In the genomic region with DNA sequence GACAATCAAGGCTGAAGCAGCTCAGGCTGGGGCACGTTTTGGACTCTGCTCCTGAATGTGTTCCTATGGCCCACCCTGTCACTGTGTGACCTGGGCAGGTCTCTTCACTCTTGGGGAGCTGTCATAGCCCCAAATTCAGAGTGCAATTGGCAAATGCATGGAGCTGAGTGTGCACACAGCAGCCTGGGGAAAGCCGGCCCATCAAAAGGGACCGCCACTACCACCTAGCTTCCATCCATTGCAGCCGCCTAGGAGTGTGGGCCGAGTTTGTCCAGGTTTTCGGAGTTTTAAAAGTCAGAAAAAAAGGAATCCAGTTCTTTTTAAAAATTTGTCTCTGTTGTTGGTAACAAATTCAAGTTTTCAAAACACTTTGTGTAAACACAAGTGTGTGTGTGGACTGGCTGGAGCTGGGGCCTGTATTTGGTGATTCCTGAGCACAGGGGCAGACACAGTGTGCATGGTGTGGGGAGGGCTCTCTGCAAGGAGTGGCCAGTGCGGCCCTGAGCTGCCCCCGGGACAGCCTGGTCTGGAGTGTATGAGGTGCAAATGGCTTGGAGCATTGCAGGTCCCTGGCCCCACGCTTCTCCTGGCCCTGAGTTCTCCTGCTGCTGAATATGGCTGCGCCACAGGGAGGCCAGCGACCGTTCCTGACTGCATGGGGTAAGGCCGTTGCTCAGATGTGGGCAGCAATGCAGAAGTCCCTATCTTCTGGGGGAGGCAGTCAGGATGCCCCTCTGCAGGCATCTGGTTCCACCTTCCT, we compare ENCODE assay signal across 27 cellular contexts. TPM values are rescaled to one million over a fixed set of nuclear protein-coding genes. Genes with fewer than 3 reads are reported as not detected.
"Had no signal": no experiment of that assay in that cellular context is flagged by ENCODE, and none has a peak within 500 bp of the region (broad histone marks: within the 10 kb centered on the region; RNA-seq: fewer than 3 reads in every experiment).

No MANE protein-coding gene starts in this region.

- H3K4me3 ChIP-seq: body of pancreas, Peyer's patch, SJSA1 had no signal

- H3K27ac ChIP-seq: body of pancreas, Peyer's patch, SJSA1 had no signal

- DNase-seq: activated B cell treated with CpG ODN at 0.5 μM for 24 hours; activated CD4-positive, alpha-beta memory T cell treated with anti-CD3 and anti-CD28 coated beads for 36 hours; activated CD4-positive, alpha-beta T cell treated with anti-CD3 and anti-CD28 coated beads for 1 hour; activated CD4-positive, alpha-beta T cell treated with anti-CD3 and anti-CD28 coated beads, Interleukin-2, amount 10 ng/mL, durations not matched to agents 7 days and 5 days; activated CD8-positive, alpha-beta memory T cell treated with anti-CD3 and anti-CD28 coated beads for 24 hours; activated gamma-delta T cell treated with Interleukin-2 at 50 U/mL for 16 hours; activated naive CD4-positive, alpha-beta T cell treated with anti-CD3 and anti-CD28 coated beads, Interleukin-2, amount 10 ng/mL, durations not matched to agents 7 days and 5 days; activated naive CD8-positive, alpha-beta T cell treated with anti-CD3 and anti-CD28 coated beads, Interleukin-2, amount 10 ng/mL, durations not matched to agents 7 days and 5 days; activated T-cell treated with anti-CD3 and anti-CD28 coated beads, Interleukin-2, amount 50 U/mL, for 72 hours; aorta; body of pancreas; central memory CD4-positive, alpha-beta T cell; MM.1S; NCI-H1105 treated with DMSO at 0.1 percent for 48 hours; NCI-H1436 treated with DMSO at 0.1 percent for 48 hours; NCI-H187; NCI-H2081; NCI-H510A treated with DMSO at 0.1 percent for 48 hours; NCI-H69; NK-92 treated with Interleukin-12 subunit alpha and Interleukin-12 subunit beta, amount 100 ng/mL, for 24 hours; OCI-M1; Peyer's patch; SHP77 had no signal

- H3K27me3 ChIP-seq: body of pancreas, Peyer's patch, SJSA1 had no signal

- ATAC-seq: activated T-cell treated with anti-CD3 and anti-CD28 coated beads, Interleukin-2, amount 50 U/mL, for 72 hours; body of pancreas; SK-N-SH treated with all-trans-retinoic acid at 6 μM for 48 hours had no signal

- H3K36me3 ChIP-seq: Peyer's patch, SJSA1 had no signal

- H3K9me3 ChIP-seq: body of pancreas, Peyer's patch, SJSA1 had no signal

- H3K4me1 ChIP-seq: body of pancreas, Peyer's patch, SJSA1 had no signal

RNA-seq across cellular contexts. Expression of a gene that starts 13.2 kb away (rescaled TPM):
- total RNA-seq: activated B cell treated with CpG ODN at 0.5 μM for 24 hours; activated CD4-positive, alpha-beta memory T cell treated with anti-CD3 and anti-CD28 coated beads for 36 hours; activated CD4-positive, alpha-beta T cell treated with anti-CD3 and anti-CD28 coated beads, Interleukin-2, amount 10 ng/mL, durations not matched to agents 7 days and 5 days; activated naive CD8-positive, alpha-beta T cell treated with anti-CD3 and anti-CD28 coated beads, Interleukin-2, amount 10 ng/mL, durations not matched to agents 7 days and 5 days; activated T-helper 2 cell treated with anti-CD3 and anti-CD28 coated beads, Interferon-gamma antibody, Interleukin-2, Interleukin-4, amounts not matched to agents 10 μg/mL and 5 μg/mL and 100 μg/mL, durations not matched to agents 14 hours and 24 hours and 36 hours; body of pancreas; bronchial epithelial cell had no signal
